Comparison of ENCODE assay signal across 14 cellular contexts in the genomic region with DNA sequence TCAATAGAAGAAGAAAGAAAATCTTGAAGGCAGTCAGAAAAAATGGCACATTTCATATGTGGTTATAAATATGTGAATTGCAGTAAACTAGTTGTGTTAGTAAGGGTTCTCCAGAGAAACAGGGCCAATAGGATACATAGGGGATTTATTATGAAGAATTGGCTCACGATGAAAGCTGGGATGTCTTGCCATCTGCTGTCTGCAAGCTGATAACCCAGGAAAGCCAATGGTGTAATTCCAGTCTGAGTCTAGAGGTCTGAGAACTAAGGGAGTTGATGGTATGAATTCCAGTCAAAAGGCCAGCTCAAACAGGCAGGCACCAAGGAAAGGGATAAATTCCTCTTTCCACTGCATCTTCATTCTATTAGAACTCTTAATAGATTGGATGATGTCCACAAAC.
DNase-seq lines count a peak whose midpoint lies in the region; ATAC-seq and TF ChIP-seq lines count a peak whose summit lies in the region.
"Had no signal": no experiment of that assay in that cellular context is flagged by ENCODE, and none has a peak within 500 bp of the region (broad histone marks: within the 10 kb centered on the region; RNA-seq: fewer than 3 reads in every experiment).

No MANE protein-coding gene starts in this region.

- intact Hi-C loops in MCF 10A (cut with micrococcal nuclease) (no loop called here), upper lobe of right lung (cut with DNase I) (no loop called here)

- H3K27ac ChIP-seq in upper lobe of right lung: no peak overlapping the region
- H3K27ac ChIP-seq: BLaER1 had no signal

- H3K4me1 ChIP-seq in upper lobe of right lung: no peaks in the 10 kb centered on the region
- H3K4me1 ChIP-seq: BLaER1 had no signal

- H3K4me3 ChIP-seq in upper lobe of right lung: no peak overlapping the region
- H3K4me3 ChIP-seq: BLaER1 had no signal

- no peak overlapping the region for H3K27ac Mint-ChIP-seq in MCF 10A (ENCODE audit: low read depth, unreplicated experiment)
- H3K27ac Mint-ChIP-seq: CD4-positive, CD25-positive, alpha-beta regulatory T cell; H9 had no signal

- no peak for TF ChIP-seq CTCF in MCF 10A (IDR thresholded peaks at IDR 0.05; ENCODE audit: unreplicated experiment)
- no peak for TF ChIP-seq CTCF in upper lobe of right lung (IDR thresholded peaks at IDR 0.05)

- peaks cover 12% of the 10 kb centered on the region for H3K27me3 Mint-ChIP-seq in MCF 10A (ENCODE audit: insufficient read depth, unreplicated experiment)
- H3K27me3 Mint-ChIP-seq: CD4-positive, CD25-positive, alpha-beta regulatory T cell had no signal

- no peaks in the 10 kb centered on the region for H3K9me3 ChIP-seq in upper lobe of right lung
- H3K9me3 ChIP-seq: BLaER1 had no signal

- H3K4me1 Mint-ChIP-seq in MCF 10A (ENCODE audit: insufficient read depth, unreplicated experiment): no peaks in the 10 kb centered on the region
- H3K4me1 Mint-ChIP-seq: CD4-positive, CD25-positive, alpha-beta regulatory T cell; H9 had no signal

- H3K27me3 ChIP-seq in upper lobe of right lung: no peaks in the 10 kb centered on the region
- H3K27me3 ChIP-seq: BLaER1 had no signal

- H3K36me3 ChIP-seq in upper lobe of right lung: no peaks in the 10 kb centered on the region
- H3K36me3 ChIP-seq: BLaER1 had no signal

- no peaks in the 10 kb centered on the region for H3K36me3 Mint-ChIP-seq in MCF 10A (ENCODE audit: insufficient read depth, unreplicated experiment)
- H3K36me3 Mint-ChIP-seq: CD4-positive, CD25-positive, alpha-beta regulatory T cell had no signal

- POLR2A ChIA-PET in MCF 10A (lab: Yijun Ruan, JAX): no interaction called here

- peak; percentile 92 for DNase-seq in DMS 273 (lab: John Stamatoyannopoulos, UW; ENCODE audit: unreplicated experiment)
- peak; percentile 69 for DNase-seq in NCI-H2171 (lab: John Stamatoyannopoulos, UW)
- DNase-seq in NCI-H524 treated with DMSO at 0.1 percent for 48 hours (lab: John Stamatoyannopoulos, UW): peak; percentile 50
- DNase-seq in cerebellar nuclear complex (lab: John Stamatoyannopoulos, UW): peak; percentile 47 to 53
- no peak for DNase-seq in MCF 10A (ENCODE audit: unreplicated experiment)
- no peak for DNase-seq in upper lobe of right lung
- no peak for DNase-seq in stimulated activated CD4-positive, alpha-beta T cell treated with anti-CD3 and anti-CD28 coated beads, Interleukin-1b, Interleukin-23, amount 100 ng/mL, for 48 hours
- DNase-seq: 8988T; AML-193; CD4-positive, CD25-positive, alpha-beta regulatory T cell; DMS53; GOT3; H9 had no signal

- peaks cover 7% of the 10 kb centered on the region for H3K9me3 Mint-ChIP-seq in MCF 10A (ENCODE audit: unreplicated experiment)

- no TSS peak for BruUV-seq in MCF 10A (replicated peaks; lab: Mats Ljungman, UMichigan)

- CTCF ChIA-PET in MCF 10A (lab: Yijun Ruan, JAX): interaction anchor here (1.2 kb wide), 1 partner anchor 9 kb away, joined by 4 read pairs; no protein-coding TSS in a partner anchor

- ATAC-seq in upper lobe of right lung: no peak

- no peak overlapping the region for H3K4me3 Mint-ChIP-seq in MCF 10A (ENCODE audit: unreplicated experiment)
- H3K4me3 Mint-ChIP-seq: CD4-positive, CD25-positive, alpha-beta regulatory T cell; H9 had no signal

Comparison
In these comparisons a context has a peak if more than half of its experiments do, and no peak if none do; other contexts are left out.
1. DNase-seq: peak in DMS 273 (single experiment), NCI-H2171 (single experiment), NCI-H524 treated with DMSO at 0.1 percent for 48 hours (single experiment) and cerebellar nuclear complex (2 of 2); none in MCF 10A (single experiment), upper lobe of right lung (single experiment) and stimulated activated CD4-positive, alpha-beta T cell treated with anti-CD3 and anti-CD28 coated beads, Interleukin-1b, Interleukin-23, amount 100 ng/mL, for 48 hours (single experiment).